Comparison of ENCODE assay signal across 1 cellular context in the genomic region with DNA sequence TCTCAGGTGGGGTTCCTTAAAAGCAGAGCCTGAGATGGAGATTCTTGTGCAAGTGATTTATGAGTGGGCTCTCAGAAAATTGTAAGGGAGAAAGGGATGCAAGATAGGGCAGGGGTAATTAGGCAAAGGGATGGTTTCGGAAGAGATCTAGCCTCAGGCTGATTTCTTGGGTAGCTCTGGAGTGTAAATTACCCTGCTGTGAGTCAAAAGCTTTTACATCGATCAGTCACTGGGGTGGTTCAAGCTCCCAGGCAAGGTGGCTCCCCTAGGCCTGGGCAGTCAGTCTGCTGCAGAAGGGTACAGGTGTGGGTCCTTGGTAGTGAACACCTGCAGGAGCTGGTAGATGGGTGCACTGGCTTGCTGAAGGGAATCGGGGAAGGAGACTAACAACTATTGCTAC.
TF ChIP-seq lines count a peak whose summit lies in the region.

No MANE protein-coding gene starts in this region.

TF ChIP-seq in GM23338, 12 proteins besides CTCF, POLR2A, EP300 and RAD21 (continued from another document):
- TF ChIP-seq, protein P1, sequence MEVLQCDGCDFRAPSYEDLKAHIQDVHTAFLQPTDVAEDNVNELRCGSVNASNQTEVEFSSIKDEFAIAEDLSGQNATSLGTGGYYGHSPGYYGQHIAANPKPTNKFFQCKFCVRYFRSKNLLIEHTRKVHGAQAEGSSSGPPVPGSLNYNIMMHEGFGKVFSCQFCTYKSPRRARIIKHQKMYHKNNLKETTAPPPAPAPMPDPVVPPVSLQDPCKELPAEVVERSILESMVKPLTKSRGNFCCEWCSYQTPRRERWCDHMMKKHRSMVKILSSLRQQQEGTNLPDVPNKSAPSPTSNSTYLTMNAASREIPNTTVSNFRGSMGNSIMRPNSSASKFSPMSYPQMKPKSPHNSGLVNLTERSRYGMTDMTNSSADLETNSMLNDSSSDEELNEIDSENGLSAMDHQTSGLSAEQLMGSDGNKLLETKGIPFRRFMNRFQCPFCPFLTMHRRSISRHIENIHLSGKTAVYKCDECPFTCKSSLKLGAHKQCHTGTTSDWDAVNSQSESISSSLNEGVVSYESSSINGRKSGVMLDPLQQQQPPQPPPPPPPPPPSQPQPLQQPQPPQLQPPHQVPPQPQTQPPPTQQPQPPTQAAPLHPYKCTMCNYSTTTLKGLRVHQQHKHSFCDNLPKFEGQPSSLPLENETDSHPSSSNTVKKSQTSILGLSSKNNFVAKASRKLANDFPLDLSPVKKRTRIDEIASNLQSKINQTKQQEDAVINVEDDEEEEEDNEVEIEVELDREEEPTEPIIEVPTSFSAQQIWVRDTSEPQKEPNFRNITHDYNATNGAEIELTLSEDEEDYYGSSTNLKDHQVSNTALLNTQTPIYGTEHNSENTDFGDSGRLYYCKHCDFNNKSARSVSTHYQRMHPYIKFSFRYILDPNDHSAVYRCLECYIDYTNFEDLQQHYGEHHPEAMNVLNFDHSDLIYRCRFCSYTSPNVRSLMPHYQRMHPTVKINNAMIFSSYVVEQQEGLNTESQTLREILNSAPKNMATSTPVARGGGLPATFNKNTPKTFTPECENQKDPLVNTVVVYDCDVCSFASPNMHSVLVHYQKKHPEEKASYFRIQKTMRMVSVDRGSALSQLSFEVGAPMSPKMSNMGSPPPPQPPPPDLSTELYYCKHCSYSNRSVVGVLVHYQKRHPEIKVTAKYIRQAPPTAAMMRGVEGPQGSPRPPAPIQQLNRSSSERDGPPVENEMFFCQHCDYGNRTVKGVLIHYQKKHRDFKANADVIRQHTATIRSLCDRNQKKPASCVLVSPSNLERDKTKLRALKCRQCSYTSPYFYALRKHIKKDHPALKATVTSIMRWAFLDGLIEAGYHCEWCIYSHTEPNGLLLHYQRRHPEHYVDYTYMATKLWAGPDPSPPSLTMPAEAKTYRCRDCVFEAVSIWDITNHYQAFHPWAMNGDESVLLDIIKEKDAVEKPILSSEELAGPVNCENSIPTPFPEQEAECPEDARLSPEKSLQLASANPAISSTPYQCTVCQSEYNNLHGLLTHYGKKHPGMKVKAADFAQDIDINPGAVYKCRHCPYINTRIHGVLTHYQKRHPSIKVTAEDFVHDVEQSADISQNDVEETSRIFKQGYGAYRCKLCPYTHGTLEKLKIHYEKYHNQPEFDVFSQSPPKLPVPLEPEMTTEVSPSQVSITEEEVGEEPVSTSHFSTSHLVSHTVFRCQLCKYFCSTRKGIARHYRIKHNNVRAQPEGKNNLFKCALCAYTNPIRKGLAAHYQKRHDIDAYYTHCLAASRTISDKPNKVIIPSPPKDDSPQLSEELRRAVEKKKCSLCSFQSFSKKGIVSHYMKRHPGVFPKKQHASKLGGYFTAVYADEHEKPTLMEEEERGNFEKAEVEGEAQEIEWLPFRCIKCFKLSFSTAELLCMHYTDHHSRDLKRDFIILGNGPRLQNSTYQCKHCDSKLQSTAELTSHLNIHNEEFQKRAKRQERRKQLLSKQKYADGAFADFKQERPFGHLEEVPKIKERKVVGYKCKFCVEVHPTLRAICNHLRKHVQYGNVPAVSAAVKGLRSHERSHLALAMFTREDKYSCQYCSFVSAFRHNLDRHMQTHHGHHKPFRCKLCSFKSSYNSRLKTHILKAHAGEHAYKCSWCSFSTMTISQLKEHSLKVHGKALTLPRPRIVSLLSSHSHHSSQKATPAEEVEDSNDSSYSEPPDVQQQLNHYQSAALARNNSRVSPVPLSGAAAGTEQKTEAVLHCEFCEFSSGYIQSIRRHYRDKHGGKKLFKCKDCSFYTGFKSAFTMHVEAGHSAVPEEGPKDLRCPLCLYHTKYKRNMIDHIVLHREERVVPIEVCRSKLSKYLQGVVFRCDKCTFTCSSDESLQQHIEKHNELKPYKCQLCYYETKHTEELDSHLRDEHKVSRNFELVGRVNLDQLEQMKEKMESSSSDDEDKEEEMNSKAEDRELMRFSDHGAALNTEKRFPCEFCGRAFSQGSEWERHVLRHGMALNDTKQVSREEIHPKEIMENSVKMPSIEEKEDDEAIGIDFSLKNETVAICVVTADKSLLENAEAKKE (CRISPR knock-in tag; IDR thresholded peaks at IDR 0.05) = no peak
- TF ChIP-seq JUNB (IDR thresholded peaks at IDR 0.05; ENCODE audit: unreplicated experiment) (no peak), ZNF114 (CRISPR knock-in tag; IDR thresholded peaks at IDR 0.05) (no peak), EZH2 (IDR thresholded peaks at IDR 0.05; ENCODE audit: low read depth, unreplicated experiment) (no peak), POLR2AphosphoS5 (IDR thresholded peaks at IDR 0.05; ENCODE audit: low read depth) (no peak), ZNF331 (CRISPR knock-in tag; IDR thresholded peaks at IDR 0.05; ENCODE audit: low read depth) (no peak)
- TF ChIP-seq, protein P2, sequence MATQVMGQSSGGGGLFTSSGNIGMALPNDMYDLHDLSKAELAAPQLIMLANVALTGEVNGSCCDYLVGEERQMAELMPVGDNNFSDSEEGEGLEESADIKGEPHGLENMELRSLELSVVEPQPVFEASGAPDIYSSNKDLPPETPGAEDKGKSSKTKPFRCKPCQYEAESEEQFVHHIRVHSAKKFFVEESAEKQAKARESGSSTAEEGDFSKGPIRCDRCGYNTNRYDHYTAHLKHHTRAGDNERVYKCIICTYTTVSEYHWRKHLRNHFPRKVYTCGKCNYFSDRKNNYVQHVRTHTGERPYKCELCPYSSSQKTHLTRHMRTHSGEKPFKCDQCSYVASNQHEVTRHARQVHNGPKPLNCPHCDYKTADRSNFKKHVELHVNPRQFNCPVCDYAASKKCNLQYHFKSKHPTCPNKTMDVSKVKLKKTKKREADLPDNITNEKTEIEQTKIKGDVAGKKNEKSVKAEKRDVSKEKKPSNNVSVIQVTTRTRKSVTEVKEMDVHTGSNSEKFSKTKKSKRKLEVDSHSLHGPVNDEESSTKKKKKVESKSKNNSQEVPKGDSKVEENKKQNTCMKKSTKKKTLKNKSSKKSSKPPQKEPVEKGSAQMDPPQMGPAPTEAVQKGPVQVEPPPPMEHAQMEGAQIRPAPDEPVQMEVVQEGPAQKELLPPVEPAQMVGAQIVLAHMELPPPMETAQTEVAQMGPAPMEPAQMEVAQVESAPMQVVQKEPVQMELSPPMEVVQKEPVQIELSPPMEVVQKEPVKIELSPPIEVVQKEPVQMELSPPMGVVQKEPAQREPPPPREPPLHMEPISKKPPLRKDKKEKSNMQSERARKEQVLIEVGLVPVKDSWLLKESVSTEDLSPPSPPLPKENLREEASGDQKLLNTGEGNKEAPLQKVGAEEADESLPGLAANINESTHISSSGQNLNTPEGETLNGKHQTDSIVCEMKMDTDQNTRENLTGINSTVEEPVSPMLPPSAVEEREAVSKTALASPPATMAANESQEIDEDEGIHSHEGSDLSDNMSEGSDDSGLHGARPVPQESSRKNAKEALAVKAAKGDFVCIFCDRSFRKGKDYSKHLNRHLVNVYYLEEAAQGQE (IDR thresholded peaks at IDR 0.05; ENCODE audit: unreplicated experiment) = no peak
